1 cellular context compared by ENCODE assay signal in genomic region chr5:119313876-119314605, GRCh38.
TF ChIP-seq lines count a peak whose summit lies in the region.

No MANE protein-coding gene starts in this region.

TF ChIP-seq in GM12878, 131 proteins besides CTCF, POLR2A, EP300 and RAD21:
- no peak for TF ChIP-seq REST (IDR thresholded peaks at IDR 0.05; ENCODE audit: low read depth, low read length)
- no peak for TF ChIP-seq ATF3 (IDR thresholded peaks at IDR 0.05; ENCODE audit: borderline replicate concordance, extremely low read depth, low read depth, low read length)
- no peak for TF ChIP-seq PAX8 (IDR thresholded peaks at IDR 0.05)
- no peak for TF ChIP-seq NFYA (IDR thresholded peaks at IDR 0.05; ENCODE audit: borderline replicate concordance, low read depth, low read length)
- no peak for TF ChIP-seq NKRF (conservative IDR thresholded peaks at IDR 0.05)
- TF ChIP-seq YBX1 (IDR thresholded peaks at IDR 0.05): no peak
TF ChIP-seq in GM12878: peak in this region for 0.
